In genomic region chr14:93232159-93232558, GRCh38 we compare ENCODE assay signal across 1 cellular context.
TF ChIP-seq lines count a peak whose summit lies in the region.

No MANE protein-coding gene starts in this region.

TF ChIP-seq in endothelial cell of umbilical vein, 7 proteins besides CTCF, POLR2A, EP300 and RAD21:
- TF ChIP-seq POLR2AphosphoS5 (IDR thresholded peaks at IDR 0.05; ENCODE audit: insufficient read depth, low read depth, low read length) (no peak), MYC (IDR thresholded peaks at IDR 0.05; ENCODE audit: low read depth, low read length) (no peak), GATA2 (IDR thresholded peaks at IDR 0.05; ENCODE audit: insufficient read depth, insufficient read length, low read depth, low read length) (no peak), EZH2 (IDR thresholded peaks at IDR 0.05; ENCODE audit: borderline replicate concordance, low read depth, low read length, severe bottlenecking) (no peak)
